Comparison of ENCODE assay signal across 8 cellular contexts in the genomic region with DNA sequence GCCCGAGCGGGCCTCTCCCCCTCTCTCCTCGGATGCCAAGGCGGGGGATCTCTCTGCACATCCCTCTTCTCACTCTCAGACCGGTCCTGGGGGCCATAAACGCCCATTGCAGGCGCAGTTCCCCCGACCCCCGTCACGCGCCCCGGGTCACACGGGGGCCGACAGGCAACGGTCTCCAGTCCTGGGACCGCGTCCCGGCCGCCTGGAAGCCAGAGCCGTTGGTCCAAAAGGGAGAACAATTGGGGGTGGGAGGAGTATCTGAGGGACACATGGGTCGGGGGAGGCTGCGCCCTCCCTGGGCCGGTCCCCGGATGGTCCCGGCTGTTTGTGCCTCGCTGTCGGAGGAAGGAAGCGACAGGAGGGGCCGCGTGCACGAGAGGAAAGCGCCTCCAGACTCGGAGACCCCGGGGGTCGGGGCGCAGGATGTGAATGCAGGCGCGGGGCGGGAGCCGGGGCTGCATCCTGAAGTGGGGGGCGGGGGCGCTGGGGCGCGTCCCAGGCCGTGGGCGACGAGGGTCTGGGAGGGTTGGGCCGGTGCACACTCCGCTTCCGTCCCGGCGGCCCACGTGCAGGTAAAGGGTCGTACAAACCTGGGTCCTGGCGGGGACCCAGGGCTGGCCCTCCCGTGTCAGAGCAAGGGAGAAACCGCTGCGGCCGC. TPM values are rescaled to one million over a fixed set of nuclear protein-coding genes. Genes with fewer than 3 reads are reported as not detected.
DNase-seq lines count a peak whose midpoint lies in the region; ATAC-seq, FAIRE-seq and TF ChIP-seq lines count a peak whose summit lies in the region.

No MANE protein-coding gene starts in this region.

- ATAC-seq in activated naive CD4-positive, alpha-beta T cell treated with anti-CD3 and anti-CD28 coated beads, Interleukin-2, amount 50 U/mL, for 72 hours, result peak; percentile 6 to 25

- H3K4me3 Mint-ChIP-seq in activated CD4-positive, alpha-beta T cell treated with anti-CD3 and anti-CD28 coated beads, Interleukin-2, amount 10 ng/mL, durations not matched to agents 7 days and 5 days, result peak overlapping the region; percentile 78

- intact Hi-C loops in kidney (cut with DNase I), result no loop called here

- POLR2A ChIA-PET in activated CD4-positive, alpha-beta T cell treated with anti-CD3 and anti-CD28 coated beads, Interleukin-2, amount 10 ng/mL, durations not matched to agents 7 days and 5 days (lab: Charles Lee), result no interaction called here
- POLR2A ChIA-PET in GM10248 (lab: Yijun Ruan, JAX), result no interaction called here

- H3K9me3 ChIP-seq in kidney (ENCODE audit: control insufficient read depth in 1 of 2, low read length in 2 of 2) (no peaks in the 10 kb centered on the region), thymus (ENCODE audit: control insufficient read depth) (peaks cover 1% of the 10 kb centered on the region)

- peaks cover 10% of the 10 kb centered on the region for H3K4me1 Mint-ChIP-seq in activated CD4-positive, alpha-beta T cell treated with anti-CD3 and anti-CD28 coated beads, Interleukin-2, amount 10 ng/mL, durations not matched to agents 7 days and 5 days

- H3K27ac Mint-ChIP-seq in activated CD4-positive, alpha-beta T cell treated with anti-CD3 and anti-CD28 coated beads, Interleukin-2, amount 10 ng/mL, durations not matched to agents 7 days and 5 days, result no peak overlapping the region
- H3K27ac Mint-ChIP-seq in activated naive CD4-positive, alpha-beta T cell treated with anti-CD3 and anti-CD28 coated beads, Interleukin-2, amount 50 U/mL, for 72 hours, result no peak overlapping the region

- no peak for DNase-seq in activated CD4-positive, alpha-beta T cell treated with anti-CD3 and anti-CD28 coated beads, Interleukin-2, amount 10 ng/mL, durations not matched to agents 7 days and 5 days
- DNase-seq in activated CD4-positive, alpha-beta T cell treated with anti-CD3 and anti-CD28 coated beads for 48 hours, result no peak
- no peak for DNase-seq in activated naive CD4-positive, alpha-beta T cell treated with anti-CD3 and anti-CD28 coated beads, Interleukin-2, amount 50 U/mL, for 72 hours (ENCODE audit: low spot score in 2 of 2)
- DNase-seq in kidney (peak; percentile 75), NCI-H510A treated with DMSO at 0.1 percent for 48 hours (lab: John Stamatoyannopoulos, UW) (no peak), GM10248 (ENCODE audit: extremely low spot score) (no peak), NCI-H2081 treated with DMSO at 0.1 percent for 48 hours (lab: John Stamatoyannopoulos, UW) (no peak)

- peaks cover 0 to 2% of the 10 kb centered on the region in 2 donors for H3K4me1 ChIP-seq in kidney (ENCODE audit: control insufficient read depth in 1 of 2, insufficient read depth in 1 of 2, low read depth in 1 of 2, low read length in 2 of 2)
- H3K4me1 ChIP-seq in thymus (ENCODE audit: control insufficient read depth, insufficient read depth, low read length), result peaks cover 10% of the 10 kb centered on the region

- H3K27me3 ChIP-seq in thymus (ENCODE audit: control insufficient read depth, insufficient read depth), result peaks cover 69% of the 10 kb centered on the region

- no peak overlapping the region for H3K27ac ChIP-seq in kidney (ENCODE audit: low read depth in 2 of 2, low read length in 2 of 2)
- no peak overlapping the region for H3K27ac ChIP-seq in thymus (ENCODE audit: low read depth)

- H3K36me3 ChIP-seq in kidney (ENCODE audit: control insufficient read depth in 1 of 2, insufficient read depth in 2 of 2, low read length in 2 of 2), result no peaks in the 10 kb centered on the region
- no peaks in the 10 kb centered on the region for H3K36me3 ChIP-seq in thymus (ENCODE audit: control insufficient read depth, insufficient read depth)

- H3K9ac ChIP-seq in kidney (ENCODE audit: low read length in 2 of 2), result no peak overlapping the region

- H3K27me3 Mint-ChIP-seq in activated CD4-positive, alpha-beta T cell treated with anti-CD3 and anti-CD28 coated beads, Interleukin-2, amount 10 ng/mL, durations not matched to agents 7 days and 5 days, result peaks cover 51% of the 10 kb centered on the region

- FAIRE-seq in kidney (lab: Jason Lieb, UNC), result no peak

- H3K36me3 Mint-ChIP-seq in activated CD4-positive, alpha-beta T cell treated with anti-CD3 and anti-CD28 coated beads, Interleukin-2, amount 10 ng/mL, durations not matched to agents 7 days and 5 days (ENCODE audit: low read depth), result no peaks in the 10 kb centered on the region
- peaks cover 0 to 7% of the 10 kb centered on the region in 2 donors for H3K36me3 Mint-ChIP-seq in activated naive CD4-positive, alpha-beta T cell treated with anti-CD3 and anti-CD28 coated beads, Interleukin-2, amount 50 U/mL, for 72 hours

- no peaks in the 10 kb centered on the region for H3K9me3 Mint-ChIP-seq in activated CD4-positive, alpha-beta T cell treated with anti-CD3 and anti-CD28 coated beads, Interleukin-2, amount 10 ng/mL, durations not matched to agents 7 days and 5 days
- no peaks in the 10 kb centered on the region for H3K9me3 Mint-ChIP-seq in activated naive CD4-positive, alpha-beta T cell treated with anti-CD3 and anti-CD28 coated beads, Interleukin-2, amount 50 U/mL, for 72 hours

- CTCF ChIA-PET in activated CD4-positive, alpha-beta T cell treated with anti-CD3 and anti-CD28 coated beads, Interleukin-2, amount 10 ng/mL, durations not matched to agents 7 days and 5 days (lab: Charles Lee), result interaction anchor here (0.6 kb wide), 2 partner anchors 22 to 33 kb away, joined by 3 read pairs; no protein-coding TSS in a partner anchor
- CTCF ChIA-PET in GM10248 (lab: Yijun Ruan, JAX), result no interaction called here

- no peak for TF ChIP-seq CTCF in kidney (IDR thresholded peaks at IDR 0.05; ENCODE audit: borderline replicate concordance, extremely low read depth, insufficient read depth)
- no peak for TF ChIP-seq CTCF in GM10248 (IDR thresholded peaks at IDR 0.05; ENCODE audit: control extremely low read depth, extremely low read depth, low read depth, missing control alignments)

- H3K4me3 ChIP-seq in kidney (ENCODE audit: low read length in 2 of 2) (peak overlapping the region in 1 of 2 donors; percentile 57), thymus (ENCODE audit: low read length) (peak overlapping the region; percentile 62)

- WGBS in thymus, result 7% methylated on average over 59 of the region's 59 CpGs

RNA-seq across cellular contexts. Expression of gene SLC4A11, which starts 0.9 kb away (rescaled TPM):
- under 1 TPM; 0.50 to 0.77 TPM for total RNA-seq in activated CD4-positive, alpha-beta T cell treated with anti-CD3 and anti-CD28 coated beads, Interleukin-2, amount 10 ng/mL, durations not matched to agents 7 days and 5 days
- 1 to 10 TPM in 1 of 2 donors, under 1 TPM in 1; 0.14 to 1.1 TPM for total RNA-seq in activated naive CD4-positive, alpha-beta T cell treated with anti-CD3 and anti-CD28 coated beads, Interleukin-2, amount 50 U/mL, for 72 hours
- total RNA-seq in kidney, result 7.6 TPM
- polyA plus RNA-seq in kidney (ENCODE audit: insufficient read depth, low read depth, low replicate concordance) (14.8 TPM), thymus (4.4 TPM)

RNA-seq across cellular contexts. Expression of gene ITPA, which starts 28.8 kb away (rescaled TPM):
- 10 to 100 TPM; 52.1 to 72.7 TPM for total RNA-seq in activated CD4-positive, alpha-beta T cell treated with anti-CD3 and anti-CD28 coated beads, Interleukin-2, amount 10 ng/mL, durations not matched to agents 7 days and 5 days
- 10 to 100 TPM; 29.9 to 77.4 TPM for total RNA-seq in activated naive CD4-positive, alpha-beta T cell treated with anti-CD3 and anti-CD28 coated beads, Interleukin-2, amount 50 U/mL, for 72 hours
- 59.7 TPM for total RNA-seq in kidney
- polyA plus RNA-seq in kidney (ENCODE audit: insufficient read depth, low read depth, low replicate concordance) (81.1 TPM), thymus (141 TPM)

RNA-seq across cellular contexts. Expression of gene DDRGK1, which starts 33.6 kb away (rescaled TPM):
- total RNA-seq in activated CD4-positive, alpha-beta T cell treated with anti-CD3 and anti-CD28 coated beads, Interleukin-2, amount 10 ng/mL, durations not matched to agents 7 days and 5 days, result 10 to 100 TPM; 46.5 to 58.9 TPM
- 100 to 1,000 TPM in 1 of 2 donors, 10 to 100 TPM in 1; 66.4 to 128 TPM for total RNA-seq in activated naive CD4-positive, alpha-beta T cell treated with anti-CD3 and anti-CD28 coated beads, Interleukin-2, amount 50 U/mL, for 72 hours
- 81.8 TPM for total RNA-seq in kidney
- polyA plus RNA-seq in kidney (ENCODE audit: insufficient read depth, low read depth, low replicate concordance) (92.5 TPM), thymus (42.7 TPM)
